In the genomic region with DNA sequence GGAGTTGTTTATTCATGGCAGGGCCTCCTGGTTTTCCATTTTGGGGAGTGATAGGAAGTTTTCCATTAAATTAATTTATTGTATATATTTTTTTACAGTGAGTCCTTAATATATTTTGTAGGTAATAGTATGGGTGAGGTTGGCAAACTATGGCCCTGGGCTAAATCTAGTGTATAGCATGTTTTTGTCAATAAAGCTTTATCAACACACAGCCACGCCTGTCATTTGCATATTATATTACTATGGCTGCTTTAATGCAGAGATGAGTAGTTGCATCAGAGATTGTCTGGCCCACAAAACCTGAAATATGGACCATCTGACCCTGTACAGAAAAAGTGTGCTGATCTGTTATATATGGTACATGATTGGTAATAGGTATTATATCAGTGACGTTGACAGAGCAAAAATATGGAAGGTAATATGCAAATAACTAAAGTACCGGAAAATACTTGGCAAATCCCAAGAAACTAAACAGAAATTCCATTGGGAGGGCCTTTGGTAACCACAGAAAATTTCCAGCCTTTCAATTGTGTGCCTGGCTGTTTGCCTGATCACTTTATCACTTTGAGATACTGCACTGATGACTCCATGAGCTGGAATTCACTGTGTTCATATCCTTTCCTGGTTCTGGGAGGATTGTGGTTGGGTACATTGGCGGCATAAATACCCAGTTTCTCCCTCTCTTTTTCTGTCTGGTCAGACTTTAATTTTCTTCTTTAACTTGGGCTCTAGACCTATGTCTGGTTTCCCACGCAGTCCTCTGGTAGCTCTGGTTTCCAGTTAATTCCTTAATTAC, we compare ENCODE assay signal across 12 cellular contexts.
DNase-seq lines count a peak whose midpoint lies in the region; ATAC-seq, FAIRE-seq and TF ChIP-seq lines count a peak whose summit lies in the region.
"Had no signal": no experiment of that assay in that cellular context is flagged by ENCODE, and none has a peak within 500 bp of the region (broad histone marks: within the 10 kb centered on the region; RNA-seq: fewer than 3 reads in every experiment).

No MANE protein-coding gene starts in this region.

- no peaks in the 10 kb centered on the region for H4K20me1 ChIP-seq in keratinocyte (ENCODE audit: control insufficient read depth, extremely low read depth, insufficient read depth, low read length)

- H3K4me3 ChIP-seq in astrocyte of the cerebellum (ENCODE audit: low read depth, low read length) (no peak overlapping the region), keratinocyte (ENCODE audit: control insufficient read depth in 2 of 3, extremely low read depth in 1 of 3, insufficient read depth in 2 of 3, low read depth in 1 of 3, low read length in 3 of 3) (peak overlapping the region in 2 of 3 experiments; percentile 8 to 29)
- H3K4me3 ChIP-seq: skin epidermis had no signal

- H3K4me1 ChIP-seq in keratinocyte (ENCODE audit: control insufficient read depth, extremely low read depth, insufficient read depth, low read length): peaks cover 32% of the 10 kb centered on the region

- no peaks in the 10 kb centered on the region for H3K36me3 ChIP-seq in keratinocyte (ENCODE audit: control insufficient read depth in 2 of 2, extremely low read depth in 1 of 2, insufficient read depth in 2 of 2, low read length in 2 of 2)

- H3K9ac ChIP-seq in keratinocyte (ENCODE audit: control insufficient read depth, extremely low read depth, insufficient read depth, low read length): peak overlapping the region; percentile 60

- H3K9me1 ChIP-seq in keratinocyte (ENCODE audit: control insufficient read depth, extremely low read depth, insufficient read depth, low read length): no peaks in the 10 kb centered on the region

- H3K27ac ChIP-seq in keratinocyte (ENCODE audit: control insufficient read depth, insufficient read depth, low read length): peak overlapping the region; percentile 87

- peak; percentile 60 to 86 for ATAC-seq in left cardiac atrium
- ATAC-seq in Right ventricle myocardium superior (ENCODE audit: poor library complexity): no peak
- ATAC-seq in GM19455 (IDR thresholded peaks at IDR 0.05; ENCODE audit: unreplicated experiment): no peak

- dilution Hi-C loops in keratinocyte (cut with MboI; ENCODE audit: extremely low pct_ligation_motif_present, low sequenced_read_pairs): no loop called here

- intact Hi-C loops in left cardiac atrium (cut with DNase I) (no loop called here), Right ventricle myocardium superior (cut with DNase I) (no loop called here)

- TF ChIP-seq CTCF in astrocyte of the cerebellum (IDR thresholded peaks at IDR 0.05; ENCODE audit: low read depth, low read length, missing control alignments): no peak
- no peak for TF ChIP-seq CTCF in keratinocyte (optimal IDR thresholded peaks at IDR 0.05 in 1 of 3, IDR thresholded peaks at IDR 0.05 in 1 of 3, conservative IDR thresholded peaks at IDR 0.05 in 1 of 3; ENCODE audit: extremely low read depth in 1 of 3, insufficient read depth in 2 of 3, low read length in 3 of 3)
- no peak for TF ChIP-seq CTCF in GM10266 (IDR thresholded peaks at IDR 0.05; ENCODE audit: control insufficient read depth, insufficient read depth, low read depth, missing control alignments)

- peak overlapping the region; percentile 30 for H2AFZ ChIP-seq in keratinocyte (ENCODE audit: control insufficient read depth, low read length)

- H3K9me3 ChIP-seq in keratinocyte (ENCODE audit: control insufficient read depth, low read depth, low read length): no peaks in the 10 kb centered on the region

- H3K79me2 ChIP-seq in keratinocyte (ENCODE audit: control insufficient read depth, insufficient read depth, low read length): no peaks in the 10 kb centered on the region

- no peaks in the 10 kb centered on the region for H3K27me3 ChIP-seq in keratinocyte (ENCODE audit: control insufficient read depth, extremely low read depth, insufficient read depth, low read length)

- DNase-seq in left cardiac atrium: no peak
- DNase-seq in Right ventricle myocardium superior: no peak
- DNase-seq in astrocyte of the cerebellum (ENCODE audit: low read depth): peak; percentile 95
- DNase-seq in keratinocyte (ENCODE audit: low read depth, low spot score): peak; percentile 46
- DNase-seq in activated T-cell treated with anti-CD3 and anti-CD28 coated beads, Interleukin-2, amount 50 U/mL, for 48 hours: no peak
- no peak for DNase-seq in GM10266 (ENCODE audit: extremely low spot score)
- DNase-seq in NCI-H2107 treated with DMSO at 0.1 percent for 48 hours (lab: John Stamatoyannopoulos, UW; ENCODE audit: unreplicated experiment): no peak
- DNase-seq: activated CD4-positive, alpha-beta T cell treated with anti-CD3 and anti-CD28 coated beads for 4 hours; activated naive CD4-positive, alpha-beta T cell treated with Interleukin-2 at 50 U/mL for 16 hours; SHP77 treated with DMSO at 0.1 percent for 48 hours had no signal

- H3K4me2 ChIP-seq in keratinocyte (ENCODE audit: control insufficient read depth, extremely low read depth, insufficient read depth, low read depth, low read length): peak overlapping the region; percentile 80

- FAIRE-seq in keratinocyte (lab: Jason Lieb, UNC): peak; percentile 94

- in situ Hi-C loops in astrocyte of the cerebellum (cut with HindIII; ENCODE audit: low sequenced_read_pairs): no loop called here

Comparison
In these comparisons a context has a peak if more than half of its experiments do, and no peak if none do; other contexts are left out.
1. ATAC-seq: peak in left cardiac atrium (2 of 2); none in Right ventricle myocardium superior (single experiment) and GM19455 (single experiment).
2. DNase-seq: peak in astrocyte of the cerebellum (single experiment) and keratinocyte (single experiment); none in left cardiac atrium (single experiment), Right ventricle myocardium superior (single experiment), activated T-cell treated with anti-CD3 and anti-CD28 coated beads, Interleukin-2, amount 50 U/mL, for 48 hours (0 of 2), GM10266 (single experiment) and NCI-H2107 treated with DMSO at 0.1 percent for 48 hours (single experiment).